28 cellular contexts compared by ENCODE assay signal in the genomic region with DNA sequence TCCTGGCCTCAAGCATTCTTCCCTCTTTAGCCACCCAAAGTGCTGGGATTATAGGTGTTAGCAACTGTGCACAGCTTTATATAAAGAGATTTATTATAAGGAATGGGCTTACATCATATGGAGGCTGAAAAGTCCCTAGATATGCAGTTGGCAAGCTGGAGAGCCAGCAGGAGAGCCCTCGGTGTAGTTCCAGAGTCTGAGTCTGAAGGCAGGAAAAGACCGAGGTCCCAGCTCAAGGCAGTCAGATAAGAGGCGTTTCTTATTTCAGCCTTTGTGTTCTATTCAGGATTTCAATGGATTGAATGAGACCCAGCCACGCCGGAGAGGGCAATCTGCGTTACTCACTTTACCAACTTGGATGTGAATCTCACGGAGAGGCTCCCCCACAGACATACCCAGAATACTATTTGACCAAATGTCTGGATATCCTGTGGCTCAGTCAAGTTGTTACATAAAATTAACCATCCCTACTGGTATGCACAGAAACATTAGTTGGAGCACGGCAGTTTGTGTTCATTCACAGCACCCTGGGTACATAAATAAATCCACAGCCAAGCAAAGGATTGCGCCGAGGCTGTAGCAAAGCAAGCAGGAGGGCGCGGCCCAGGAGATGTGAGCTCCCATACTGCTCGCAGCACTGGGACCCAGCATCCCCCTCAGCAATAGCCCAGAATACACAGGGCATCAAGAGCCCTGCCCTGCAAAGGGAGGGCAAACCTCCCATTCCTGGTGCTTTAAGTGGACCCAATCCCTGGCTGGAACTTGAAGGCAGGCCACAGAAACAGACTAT.
A peak's percentile ranks its signal among the peaks of the same experiment; 100 is the strongest.
DNase-seq lines count a peak whose midpoint lies in the region; ATAC-seq, FAIRE-seq and TF ChIP-seq lines count a peak whose summit lies in the region.
"Had no signal": no experiment of that assay in that cellular context is flagged by ENCODE, and none has a peak within 500 bp of the region (broad histone marks: within the 10 kb centered on the region; RNA-seq: fewer than 3 reads in every experiment).

No MANE protein-coding gene starts in this region.

- no peaks in the 10 kb centered on the region for H4K20me1 ChIP-seq in GM23338 (replicated peaks; ENCODE audit: insufficient read depth)

- H3K9me3 Mint-ChIP-seq in GM23338, result no peaks in the 10 kb centered on the region
- H3K9me3 Mint-ChIP-seq in nephron progenitor cell, result no peaks in the 10 kb centered on the region
- H3K9me3 Mint-ChIP-seq: dendritic cell treated with granulocyte-macrophage colony-stimulating factor and Interleukin-4, amounts not matched to agents 40 ng/mL and 50 ng/mL, for 4 days; H9 had no signal

- ATAC-seq in GM23338 (no peak; the same call in 2 of the 3 replicates), GM18520 (IDR thresholded peaks at IDR 0.05; ENCODE audit: unreplicated experiment) (no peak)
- ATAC-seq: GM12878, SK-N-SH treated with all-trans-retinoic acid at 6 μM for 48 hours had no signal

- peaks cover 2% of the 10 kb centered on the region for H3K27me3 Mint-ChIP-seq in GM23338 (ENCODE audit: insufficient read depth, low read depth, poor library complexity)
- H3K27me3 Mint-ChIP-seq in nephron progenitor cell (ENCODE audit: low read depth, poor library complexity), result no peaks in the 10 kb centered on the region
- H3K27me3 Mint-ChIP-seq: dendritic cell treated with granulocyte-macrophage colony-stimulating factor and Interleukin-4, amounts not matched to agents 40 ng/mL and 50 ng/mL, for 4 days had no signal

- no peaks in the 10 kb centered on the region for H3K36me3 ChIP-seq in GM23338 (ENCODE audit: insufficient read depth)
- H3K36me3 ChIP-seq in small intestine (ENCODE audit: control insufficient read depth in 2 of 2, insufficient read depth in 2 of 2, low read length in 2 of 2), result no peaks in the 10 kb centered on the region
- H3K36me3 ChIP-seq: cardiac muscle cell, neutrophil, vagina had no signal

- 77 to 89% (median 84%) methylated on average over 13 of the region's 13 CpGs for WGBS in small intestine, 3 donors

- H3K9me3 ChIP-seq in small intestine (ENCODE audit: control insufficient read depth, low read depth), result no peaks in the 10 kb centered on the region
- H3K9me3 ChIP-seq: neutrophil, vagina had no signal

- no peak overlapping the region for H3K4me2 ChIP-seq in GM23338

- H3K27me3 ChIP-seq in GM23338 (ENCODE audit: insufficient read depth), result no peaks in the 10 kb centered on the region
- H3K27me3 ChIP-seq in small intestine (ENCODE audit: control insufficient read depth in 2 of 2, insufficient read depth in 2 of 2, low read length in 2 of 2), result no peaks in the 10 kb centered on the region
- H3K27me3 ChIP-seq: cardiac muscle cell, vagina had no signal

- no peaks in the 10 kb centered on the region for H3K4me1 ChIP-seq in GM23338 (ENCODE audit: insufficient read depth)
- H3K4me1 ChIP-seq in small intestine (ENCODE audit: control insufficient read depth in 2 of 2, insufficient read depth in 1 of 2, low read depth in 1 of 2, low read length in 1 of 2), result no peaks in the 10 kb centered on the region

- no peaks in the 10 kb centered on the region for H3K79me2 ChIP-seq in GM23338 (replicated peaks; ENCODE audit: insufficient read depth)

- H3K4me3 Mint-ChIP-seq in GM23338 (no peak overlapping the region), nephron progenitor cell (no peak overlapping the region)
- H3K4me3 Mint-ChIP-seq: dendritic cell treated with granulocyte-macrophage colony-stimulating factor and Interleukin-4, amounts not matched to agents 40 ng/mL and 50 ng/mL, for 4 days; H9 had no signal

- H3K27ac ChIP-seq in GM23338 (ENCODE audit: low read depth) (no peak overlapping the region), small intestine (ENCODE audit: low read depth in 1 of 2, low read length in 1 of 2) (no peak overlapping the region)
- H3K27ac ChIP-seq: C4-2B, cardiac muscle cell, neutrophil, vagina had no signal

- no peak for FAIRE-seq in small intestine (lab: Jason Lieb, UNC)
- FAIRE-seq: GM12878 had no signal

- TF ChIP-seq CTCF in AG09309 (IDR thresholded peaks at IDR 0.05; ENCODE audit: control insufficient read depth, insufficient read depth, low read depth, low read length, missing control alignments), result no peak
- TF ChIP-seq CTCF in GM23338 (conservative IDR thresholded peaks at IDR 0.05; ENCODE audit: low read depth in 2 of 2), result no peak
- TF ChIP-seq CTCF in choroid plexus epithelial cell (conservative IDR thresholded peaks at IDR 0.05; ENCODE audit: low read depth, low read length), result no peak
- TF ChIP-seq CTCF in nephron progenitor cell (IDR thresholded peaks at IDR 0.05), result no peak

- H3K9me2 ChIP-seq in GM23338 (ENCODE audit: insufficient read depth), result no peaks in the 10 kb centered on the region

- H3K36me3 Mint-ChIP-seq in GM23338 (ENCODE audit: low read depth), result no peaks in the 10 kb centered on the region
- H3K36me3 Mint-ChIP-seq in nephron progenitor cell (ENCODE audit: low read depth), result no peaks in the 10 kb centered on the region

- H3K27ac Mint-ChIP-seq in GM23338 (no peak overlapping the region), nephron progenitor cell (peak overlapping the region; percentile 40)
- H3K27ac Mint-ChIP-seq: dendritic cell treated with granulocyte-macrophage colony-stimulating factor and Interleukin-4, amounts not matched to agents 40 ng/mL and 50 ng/mL, for 4 days; H9 had no signal

- H3K4me3 ChIP-seq in AG09309 (ENCODE audit: control insufficient read depth, low read depth, low read length) (no peak overlapping the region), GM23338 (no peak overlapping the region), choroid plexus epithelial cell (ENCODE audit: low read depth, low read length) (no peak overlapping the region), small intestine (ENCODE audit: low read depth in 1 of 2, low read length in 2 of 2) (no peak overlapping the region)
- H3K4me3 ChIP-seq: cardiac muscle cell, GM12878, lung, vagina had no signal

- H3F3A ChIP-seq in GM23338 (replicated peaks; ENCODE audit: low read depth), result no peaks in the 10 kb centered on the region

- peaks cover 3% of the 10 kb centered on the region; the same call in 2 of the 3 replicates for H3K4me1 Mint-ChIP-seq in GM23338
- H3K4me1 Mint-ChIP-seq in nephron progenitor cell, result peaks cover 53% of the 10 kb centered on the region

- H2AFZ ChIP-seq in GM23338, result peak overlapping the region; percentile 18; the same call in 1 of the 2 replicates

- DNase-seq in AG09309 (ENCODE audit: low read depth) (peak; percentile 62), GM23338 (ENCODE audit: low spot score) (no peak), choroid plexus epithelial cell (ENCODE audit: low read depth) (peak; percentile 56), nephron progenitor cell (no peak), small intestine (no peak), NCI-H69 (lab: John Stamatoyannopoulos, UW) (no peak), NCI-H146 treated with DMSO at 0.1 percent for 48 hours (lab: John Stamatoyannopoulos, UW; ENCODE audit: unreplicated experiment) (no peak)
- DNase-seq: activated CD4-positive, alpha-beta T cell treated with anti-CD3 and anti-CD28 coated beads, Interleukin-2, amount 50 U/mL, for 4 hours; activated effector memory CD4-positive, alpha-beta T cell treated with Interleukin-2 at 50 U/mL for 16 hours; activated T-cell treated with anti-CD3 and anti-CD28 coated beads for 4 hours; Calu3; H9; kidney glomerular epithelial cell; NCI-H1105 treated with DMSO at 0.1 percent for 48 hours; NCI-H2081; NCI-H345; stimulated activated CD4-positive, alpha-beta T cell treated with anti-CD3 and anti-CD28 coated beads, Interleukin-2, amount 100 ng/mL, for 24 hours; substantia nigra; T-helper 9 cell had no signal

TF ChIP-seq in GM23338, 12 proteins besides CTCF, POLR2A, EP300 and RAD21 (continues in another document):
- TF ChIP-seq STAT1 (IDR thresholded peaks at IDR 0.05; ENCODE audit: unreplicated experiment) (no peak), ZNF114 (CRISPR knock-in tag; IDR thresholded peaks at IDR 0.05) (no peak), JUNB (IDR thresholded peaks at IDR 0.05; ENCODE audit: unreplicated experiment) (no peak)
- TF ChIP-seq, protein P1, sequence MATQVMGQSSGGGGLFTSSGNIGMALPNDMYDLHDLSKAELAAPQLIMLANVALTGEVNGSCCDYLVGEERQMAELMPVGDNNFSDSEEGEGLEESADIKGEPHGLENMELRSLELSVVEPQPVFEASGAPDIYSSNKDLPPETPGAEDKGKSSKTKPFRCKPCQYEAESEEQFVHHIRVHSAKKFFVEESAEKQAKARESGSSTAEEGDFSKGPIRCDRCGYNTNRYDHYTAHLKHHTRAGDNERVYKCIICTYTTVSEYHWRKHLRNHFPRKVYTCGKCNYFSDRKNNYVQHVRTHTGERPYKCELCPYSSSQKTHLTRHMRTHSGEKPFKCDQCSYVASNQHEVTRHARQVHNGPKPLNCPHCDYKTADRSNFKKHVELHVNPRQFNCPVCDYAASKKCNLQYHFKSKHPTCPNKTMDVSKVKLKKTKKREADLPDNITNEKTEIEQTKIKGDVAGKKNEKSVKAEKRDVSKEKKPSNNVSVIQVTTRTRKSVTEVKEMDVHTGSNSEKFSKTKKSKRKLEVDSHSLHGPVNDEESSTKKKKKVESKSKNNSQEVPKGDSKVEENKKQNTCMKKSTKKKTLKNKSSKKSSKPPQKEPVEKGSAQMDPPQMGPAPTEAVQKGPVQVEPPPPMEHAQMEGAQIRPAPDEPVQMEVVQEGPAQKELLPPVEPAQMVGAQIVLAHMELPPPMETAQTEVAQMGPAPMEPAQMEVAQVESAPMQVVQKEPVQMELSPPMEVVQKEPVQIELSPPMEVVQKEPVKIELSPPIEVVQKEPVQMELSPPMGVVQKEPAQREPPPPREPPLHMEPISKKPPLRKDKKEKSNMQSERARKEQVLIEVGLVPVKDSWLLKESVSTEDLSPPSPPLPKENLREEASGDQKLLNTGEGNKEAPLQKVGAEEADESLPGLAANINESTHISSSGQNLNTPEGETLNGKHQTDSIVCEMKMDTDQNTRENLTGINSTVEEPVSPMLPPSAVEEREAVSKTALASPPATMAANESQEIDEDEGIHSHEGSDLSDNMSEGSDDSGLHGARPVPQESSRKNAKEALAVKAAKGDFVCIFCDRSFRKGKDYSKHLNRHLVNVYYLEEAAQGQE (IDR thresholded peaks at IDR 0.05; ENCODE audit: unreplicated experiment), result no peak

Comparison
In these comparisons a context has a peak if more than half of its experiments do, and no peak if none do; other contexts are left out.
1. DNase-seq: peak in AG09309 (single experiment) and choroid plexus epithelial cell (single experiment); none in GM23338 (single experiment), nephron progenitor cell (single experiment), small intestine (single experiment), NCI-H69 (single experiment) and NCI-H146 treated with DMSO at 0.1 percent for 48 hours (single experiment).